1 cellular context compared by ENCODE assay signal in the genomic region with DNA sequence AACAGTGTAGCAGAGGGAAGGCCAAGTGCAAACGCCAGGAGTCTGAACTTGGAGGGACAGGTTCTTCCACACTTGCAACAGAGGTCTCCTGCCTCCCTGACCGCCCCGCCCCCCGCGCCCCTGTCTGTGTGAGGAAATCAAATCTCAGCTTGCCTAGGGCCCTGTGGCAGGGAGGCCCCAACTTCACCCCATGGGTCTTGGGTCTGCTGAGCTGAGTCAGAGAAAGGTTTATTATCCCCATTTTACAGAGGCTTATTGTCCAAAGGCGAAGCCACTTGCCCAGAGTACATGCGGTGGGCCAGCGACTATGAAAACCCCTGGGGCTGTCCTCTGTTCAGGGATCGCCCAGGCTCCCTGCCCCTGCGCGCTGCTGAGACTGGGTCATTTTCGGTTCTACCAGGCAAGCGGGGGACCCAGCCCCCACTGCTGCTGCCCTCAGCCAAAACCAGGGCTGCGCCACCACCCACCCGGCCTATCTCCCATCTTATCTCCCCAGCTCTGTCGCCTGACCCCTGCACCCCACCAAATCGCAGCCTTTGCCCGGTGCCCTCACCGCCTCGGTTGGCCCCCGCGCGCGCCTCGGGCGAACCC.
TF ChIP-seq lines count a peak whose summit lies in the region.

No MANE protein-coding gene starts in this region.

TF ChIP-seq in HEK293, 187 proteins besides CTCF, POLR2A, EP300 and RAD21 (continued from another document):
- TF ChIP-seq, protein P1, sequence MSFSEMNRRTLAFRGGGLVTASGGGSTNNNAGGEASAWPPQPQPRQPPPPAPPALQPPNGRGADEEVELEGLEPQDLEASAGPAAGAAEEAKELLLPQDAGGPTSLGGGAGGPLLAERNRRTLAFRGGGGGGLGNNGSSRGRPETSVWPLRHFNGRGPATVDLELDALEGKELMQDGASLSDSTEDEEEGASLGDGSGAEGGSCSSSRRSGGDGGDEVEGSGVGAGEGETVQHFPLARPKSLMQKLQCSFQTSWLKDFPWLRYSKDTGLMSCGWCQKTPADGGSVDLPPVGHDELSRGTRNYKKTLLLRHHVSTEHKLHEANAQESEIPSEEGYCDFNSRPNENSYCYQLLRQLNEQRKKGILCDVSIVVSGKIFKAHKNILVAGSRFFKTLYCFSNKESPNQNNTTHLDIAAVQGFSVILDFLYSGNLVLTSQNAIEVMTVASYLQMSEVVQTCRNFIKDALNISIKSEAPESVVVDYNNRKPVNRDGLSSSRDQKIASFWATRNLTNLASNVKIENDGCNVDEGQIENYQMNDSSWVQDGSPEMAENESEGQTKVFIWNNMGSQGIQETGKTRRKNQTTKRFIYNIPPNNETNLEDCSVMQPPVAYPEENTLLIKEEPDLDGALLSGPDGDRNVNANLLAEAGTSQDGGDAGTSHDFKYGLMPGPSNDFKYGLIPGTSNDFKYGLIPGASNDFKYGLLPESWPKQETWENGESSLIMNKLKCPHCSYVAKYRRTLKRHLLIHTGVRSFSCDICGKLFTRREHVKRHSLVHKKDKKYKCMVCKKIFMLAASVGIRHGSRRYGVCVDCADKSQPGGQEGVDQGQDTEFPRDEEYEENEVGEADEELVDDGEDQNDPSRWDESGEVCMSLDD (tag by site-specific recombination; IDR thresholded peaks at IDR 0.05) = peak; percentile 77; the same call in 1 of the 2 replicates
- TF ChIP-seq, protein P2, sequence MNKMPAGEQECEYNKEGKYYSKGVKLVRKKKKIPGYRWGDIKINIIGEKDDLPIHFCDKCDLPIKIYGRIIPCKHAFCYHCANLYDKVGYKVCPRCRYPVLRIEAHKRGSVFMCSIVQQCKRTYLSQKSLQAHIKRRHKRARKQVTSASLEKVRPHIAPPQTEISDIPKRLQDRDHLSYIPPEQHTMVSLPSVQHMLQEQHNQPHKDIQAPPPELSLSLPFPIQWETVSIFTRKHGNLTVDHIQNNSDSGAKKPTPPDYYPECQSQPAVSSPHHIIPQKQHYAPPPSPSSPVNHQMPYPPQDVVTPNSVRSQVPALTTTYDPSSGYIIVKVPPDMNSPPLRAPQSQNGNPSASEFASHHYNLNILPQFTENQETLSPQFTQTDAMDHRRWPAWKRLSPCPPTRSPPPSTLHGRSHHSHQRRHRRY (tag by site-specific recombination; IDR thresholded peaks at IDR 0.05) = no peak
- TF ChIP-seq, protein P3, sequence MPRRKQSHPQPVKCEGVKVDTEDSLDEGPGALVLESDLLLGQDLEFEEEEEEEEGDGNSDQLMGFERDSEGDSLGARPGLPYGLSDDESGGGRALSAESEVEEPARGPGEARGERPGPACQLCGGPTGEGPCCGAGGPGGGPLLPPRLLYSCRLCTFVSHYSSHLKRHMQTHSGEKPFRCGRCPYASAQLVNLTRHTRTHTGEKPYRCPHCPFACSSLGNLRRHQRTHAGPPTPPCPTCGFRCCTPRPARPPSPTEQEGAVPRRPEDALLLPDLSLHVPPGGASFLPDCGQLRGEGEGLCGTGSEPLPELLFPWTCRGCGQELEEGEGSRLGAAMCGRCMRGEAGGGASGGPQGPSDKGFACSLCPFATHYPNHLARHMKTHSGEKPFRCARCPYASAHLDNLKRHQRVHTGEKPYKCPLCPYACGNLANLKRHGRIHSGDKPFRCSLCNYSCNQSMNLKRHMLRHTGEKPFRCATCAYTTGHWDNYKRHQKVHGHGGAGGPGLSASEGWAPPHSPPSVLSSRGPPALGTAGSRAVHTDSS (tag by site-specific recombination; IDR thresholded peaks at IDR 0.05) = no peak
- no peak for TF ChIP-seq ZNF558 (tag by site-specific recombination; IDR thresholded peaks at IDR 0.05)
- no peak for TF ChIP-seq EGR2 (tag by site-specific recombination; IDR thresholded peaks at IDR 0.05; ENCODE audit: low read depth)
- TF ChIP-seq ZNF707 (tag by site-specific recombination; IDR thresholded peaks at IDR 0.05) = no peak
